In the genomic region with DNA sequence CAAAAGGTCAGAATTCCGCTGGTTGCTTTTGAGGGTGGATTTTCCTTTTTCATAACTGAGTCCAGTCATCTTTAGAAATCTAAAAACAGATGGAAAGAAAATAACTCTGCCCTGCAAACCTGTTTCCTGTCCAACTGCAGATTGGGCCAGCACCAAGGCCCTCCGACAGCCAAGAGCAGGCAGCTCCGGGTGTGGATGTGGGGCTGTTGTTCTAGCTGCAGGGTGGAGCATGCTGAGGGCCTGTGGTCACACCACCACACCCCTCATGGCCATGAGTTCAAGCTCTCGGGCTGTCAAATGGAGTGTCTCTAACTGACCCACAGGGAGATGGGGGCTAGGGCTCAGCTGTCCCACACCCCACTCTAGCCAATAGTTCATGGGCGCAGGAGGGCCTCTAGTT, we compare ENCODE assay signal across 12 cellular contexts.
A peak's percentile ranks its signal among the peaks of the same experiment; 100 is the strongest.
DNase-seq lines count a peak whose midpoint lies in the region; ATAC-seq and TF ChIP-seq lines count a peak whose summit lies in the region.
"Had no signal": no experiment of that assay in that cellular context is flagged by ENCODE, and none has a peak within 500 bp of the region (broad histone marks: within the 10 kb centered on the region; RNA-seq: fewer than 3 reads in every experiment).

No MANE protein-coding gene starts in this region.

- H3K79me1 ChIP-seq in mesendoderm (ENCODE audit: low read length): no peaks in the 10 kb centered on the region

- peak; percentile 63 for ATAC-seq in left lobe of liver

- H3K79me2 ChIP-seq in mesendoderm (ENCODE audit: control insufficient read depth, insufficient read depth, low read length): no peaks in the 10 kb centered on the region

- TF ChIP-seq CTCF in spleen (IDR thresholded peaks at IDR 0.05 in 8 of 11, conservative IDR thresholded peaks at IDR 0.05 in 3 of 11): no peak

- no peak overlapping the region for H3K4me2 ChIP-seq in mesendoderm (ENCODE audit: low read length)
- H3K4me2 ChIP-seq: BLaER1 treated with 17β-estradiol and CSF1 and Interleukin-3, amounts not matched to agents 10 nM and 100 nM had no signal

- no peak overlapping the region for H3K4me3 ChIP-seq in spleen
- H3K4me3 ChIP-seq in mesendoderm (ENCODE audit: low read length): no peak overlapping the region
- H3K4me3 ChIP-seq: BLaER1 treated with 17β-estradiol and CSF1 and Interleukin-3, amounts not matched to agents 10 nM and 100 nM had no signal

- H3K9ac ChIP-seq in mesendoderm (ENCODE audit: low read length): no peak overlapping the region
- H3K9ac ChIP-seq: BLaER1 treated with 17β-estradiol and CSF1 and Interleukin-3, amounts not matched to agents 10 nM and 100 nM had no signal

- H3K9me3 ChIP-seq in spleen: no peaks in the 10 kb centered on the region
- H3K9me3 ChIP-seq: BLaER1 treated with 17β-estradiol and CSF1 and Interleukin-3, amounts not matched to agents 10 nM and 100 nM had no signal

- TF ChIP-seq POLR2A in spleen (IDR thresholded peaks at IDR 0.05) (no peak), erythroblast (IDR thresholded peaks at IDR 0.05; ENCODE audit: low read length) (no peak)

- no peak overlapping the region for H2BK120ac ChIP-seq in mesendoderm (ENCODE audit: low read depth, low read length)

- H3K27ac ChIP-seq in spleen (peak overlapping the region in 6 of 8 donors; percentile 26 to 67 (median 60)), mesendoderm (ENCODE audit: low read depth, low read length) (no peak overlapping the region)
- H3K27ac ChIP-seq: BLaER1 treated with 17β-estradiol and CSF1 and Interleukin-3, amounts not matched to agents 10 nM and 100 nM had no signal

- no peak overlapping the region for H4K8ac ChIP-seq in mesendoderm (ENCODE audit: low read depth, low read length)

- intact Hi-C loops in spleen (cut with DNase I; ENCODE audit: low total_unique reads): no loop called here

- no peak overlapping the region for H2AK5ac ChIP-seq in mesendoderm (ENCODE audit: low read length)

- H3K27me3 ChIP-seq in spleen (replicated peaks in 1 of 7) (no peaks in the 10 kb centered on the region), mesendoderm (ENCODE audit: insufficient read depth, low read length, poor library complexity) (no peaks in the 10 kb centered on the region)
- H3K27me3 ChIP-seq: BLaER1 treated with 17β-estradiol and CSF1 and Interleukin-3, amounts not matched to agents 10 nM and 100 nM had no signal

- H2BK15ac ChIP-seq in mesendoderm (replicated peaks; ENCODE audit: low read depth): no peak overlapping the region

- no peak overlapping the region for H2BK5ac ChIP-seq in mesendoderm (ENCODE audit: low read length)

- peaks cover 0 to 8% (median 2%) of the 10 kb centered on the region in 6 donors for H3K4me1 ChIP-seq in spleen
- peaks cover 2% of the 10 kb centered on the region for H3K4me1 ChIP-seq in mesendoderm (ENCODE audit: control insufficient read depth, low read depth, low read length)

- in situ Hi-C loops in G401 (cut with HindIII; ENCODE audit: low sequenced_read_pairs): no loop called here

- 53 to 74% (median 63%) methylated on average over 5 of the region's 5 CpGs for WGBS in spleen, 5 donors
- WGBS in mesendoderm (ENCODE audit: extremely low coverage, insufficient coverage, low lambda C conversion rate): no CpG with 5 or more reads among the region's 5 CpGs

- peak; percentile 80 for DNase-seq in G401 (ENCODE audit: low spot score)
- DNase-seq in dermis microvascular lymphatic vessel endothelial cell (ENCODE audit: low read depth in 2 of 2): peak; percentile 79 to 87
- peak; percentile 65 for DNase-seq in left lobe of liver (ENCODE audit: low spot score)
- DNase-seq in spleen: no peak
- no peak for DNase-seq in erythroblast (lab: John Stamatoyannopoulos, UW)
- no peak for DNase-seq in mesendoderm
- DNase-seq in HuH-7 (ENCODE audit: low spot score): no peak
- no peak for DNase-seq in DMS53 treated with DMSO at 0.1 percent for 48 hours (lab: John Stamatoyannopoulos, UW; ENCODE audit: unreplicated experiment)
- DNase-seq: activated CD4-positive, alpha-beta memory T cell treated with anti-CD3 and anti-CD28 coated beads, Interleukin-2, amount 10 ng/mL, durations not matched to agents 7 days and 5 days; NCI-H1930; stimulated activated CD4-positive, alpha-beta T cell treated with anti-CD3 and anti-CD28 coated beads, Interleukin-1b, Interleukin-23, amount 100 ng/mL, for 48 hours had no signal

- no peaks in the 10 kb centered on the region for H3K36me3 ChIP-seq in spleen
- H3K36me3 ChIP-seq in mesendoderm (ENCODE audit: control insufficient read depth, insufficient read depth, low read length): no peaks in the 10 kb centered on the region

- no peak overlapping the region for H3K23ac ChIP-seq in mesendoderm (ENCODE audit: low read length)

- H3K56ac ChIP-seq in mesendoderm (ENCODE audit: low read length): no peak overlapping the region

- no peak overlapping the region for H3K4ac ChIP-seq in mesendoderm (ENCODE audit: low read depth, low read length)

- no peak overlapping the region for H3K18ac ChIP-seq in mesendoderm (ENCODE audit: low read length)

- H4K5ac ChIP-seq in mesendoderm (ENCODE audit: low read length): no peak overlapping the region

Comparison
In these comparisons a context has a peak if more than half of its experiments do, and no peak if none do; other contexts are left out.
1. DNase-seq: peak in G401 (single experiment), dermis microvascular lymphatic vessel endothelial cell (2 of 2) and left lobe of liver (single experiment); none in spleen (single experiment), erythroblast (0 of 2), mesendoderm (single experiment), HuH-7 (single experiment) and DMS53 treated with DMSO at 0.1 percent for 48 hours (single experiment).